Comparison of ENCODE assay signal across 24 cellular contexts in genomic region chr1:42852608-42852980, GRCh38. TPM values are rescaled to one million over a fixed set of nuclear protein-coding genes. Genes with fewer than 3 reads are reported as not detected.
A peak's percentile ranks its signal among the peaks of the same experiment; 100 is the strongest.
DNase-seq lines count a peak whose midpoint lies in the region; ATAC-seq and TF ChIP-seq lines count a peak whose summit lies in the region.
"Had no signal": no experiment of that assay in that cellular context is flagged by ENCODE, and none has a peak within 500 bp of the region (broad histone marks: within the 10 kb centered on the region; RNA-seq: fewer than 3 reads in every experiment).

No MANE protein-coding gene starts in this region.

- ATAC-seq in naive B cell (ENCODE audit: low read depth in 2 of 2) = peak; percentile 61 to 62
- ATAC-seq: stimulated activated naive CD8-positive, alpha-beta T cell treated with anti-CD3 and anti-CD28 coated beads, Interleukin-15, Interleukin-2, amounts not matched to agents 100 U/mL and 50 U/mL, for 24 hours had no signal

- H3K4me1 Mint-ChIP-seq in naive B cell = peaks cover 30 to 46% (median 42%) of the 10 kb centered on the region in 3 donors

- H3K27ac Mint-ChIP-seq in naive B cell = peak overlapping the region; percentile 71 to 91 (median 82)
- H3K27ac Mint-ChIP-seq: activated CD4-positive, alpha-beta memory T cell treated with anti-CD3 and anti-CD28 coated beads for 36 hours had no signal

- peaks cover 6 to 8% of the 10 kb centered on the region in 2 donors for H3K36me3 Mint-ChIP-seq in naive B cell

- H3K4me3 ChIP-seq in foreskin fibroblast (ENCODE audit: low read depth in 1 of 2, low read length in 2 of 2) = no peak overlapping the region
- H3K4me3 ChIP-seq: lung, spleen, tibial artery had no signal

- H3K9me3 Mint-ChIP-seq in naive B cell = peaks cover 0 to 4% (median 0%) of the 10 kb centered on the region in 7 donors

- DNase-seq in GM04503 (ENCODE audit: low read depth) (peak; percentile 6), NAMALWA (ENCODE audit: low spot score) (peak; percentile 21), foreskin fibroblast (peak; percentile 29 to 61), naive B cell (no peak), GOT3 (lab: John Stamatoyannopoulos, UW) (no peak), amygdala (lab: John Stamatoyannopoulos, UW) (no peak), COLO668 (lab: John Stamatoyannopoulos, UW; ENCODE audit: unreplicated experiment) (no peak), glomerular visceral epithelial cell (ENCODE audit: extremely low spot score) (no peak)
- DNase-seq: activated CD4-positive, alpha-beta memory T cell treated with anti-CD3 and anti-CD28 coated beads for 36 hours; activated CD4-positive, CD25-positive, alpha-beta regulatory T cell; activated effector memory CD4-positive, alpha-beta T cell treated with Interleukin-2 at 50 U/mL for 16 hours; dermis blood vessel endothelial cell; DND-41; H7; KG1; MV-4-11; NCI-H1694 treated with DMSO at 0.1 percent for 48 hours; occipital lobe; spleen; stimulated activated CD4-positive, alpha-beta T cell treated with anti-CD3 and anti-CD28 coated beads, Interleukin-4, amount 100 ng/mL, for 1 hour; stimulated activated naive CD8-positive, alpha-beta T cell treated with anti-CD3 and anti-CD28 coated beads, Interleukin-15, Interleukin-2, amounts not matched to agents 100 U/mL and 50 U/mL, for 24 hours; T-helper 9 cell; tibial artery had no signal

- no peaks in the 10 kb centered on the region for H3K27me3 Mint-ChIP-seq in naive B cell
- H3K27me3 Mint-ChIP-seq: activated CD4-positive, alpha-beta memory T cell treated with anti-CD3 and anti-CD28 coated beads for 36 hours had no signal

- no peak for TF ChIP-seq CTCF in foreskin fibroblast (IDR thresholded peaks at IDR 0.05; ENCODE audit: low read depth, low read length)

- H3K4me3 Mint-ChIP-seq in naive B cell = peak overlapping the region in 5 of 8 donors; percentile 2 to 68 (median 13)
- H3K4me3 Mint-ChIP-seq: activated CD4-positive, alpha-beta memory T cell treated with anti-CD3 and anti-CD28 coated beads for 36 hours had no signal

RNA-seq across cellular contexts. Expression of gene ZNF691, which starts 6.2 kb away (rescaled TPM):
- polyA plus RNA-seq in naive B cell (ENCODE audit: low read depth in 6 of 6) = 10 to 100 TPM in 2 of 6 donors, 1 to 10 TPM in 3, not detected in 1; 6.2 to 13.4 (median 9.4) TPM

RNA-seq across cellular contexts. Expression of gene SVBP, which starts 35.4 kb away (rescaled TPM):
- 10 to 100 TPM; 51.0 to 73.2 (median 65.8) TPM for polyA plus RNA-seq in naive B cell (ENCODE audit: low read depth in 6 of 6)

RNA-seq across cellular contexts. Expression of gene ERMAP, which starts 35.7 kb away (rescaled TPM):
- polyA plus RNA-seq in naive B cell (ENCODE audit: low read depth in 6 of 6) = 1 to 10 TPM in 5 of 6 donors, not detected in 1; 2.2 to 3.7 (median 2.6) TPM

Comparison
In these comparisons a context has a peak if more than half of its experiments do, and no peak if none do; other contexts are left out.
1. DNase-seq: peak in GM04503 (single experiment), NAMALWA (single experiment) and foreskin fibroblast (2 of 2); none in naive B cell (single experiment), GOT3 (single experiment), amygdala (0 of 56), COLO668 (single experiment) and glomerular visceral epithelial cell (single experiment).